In the genomic region with DNA sequence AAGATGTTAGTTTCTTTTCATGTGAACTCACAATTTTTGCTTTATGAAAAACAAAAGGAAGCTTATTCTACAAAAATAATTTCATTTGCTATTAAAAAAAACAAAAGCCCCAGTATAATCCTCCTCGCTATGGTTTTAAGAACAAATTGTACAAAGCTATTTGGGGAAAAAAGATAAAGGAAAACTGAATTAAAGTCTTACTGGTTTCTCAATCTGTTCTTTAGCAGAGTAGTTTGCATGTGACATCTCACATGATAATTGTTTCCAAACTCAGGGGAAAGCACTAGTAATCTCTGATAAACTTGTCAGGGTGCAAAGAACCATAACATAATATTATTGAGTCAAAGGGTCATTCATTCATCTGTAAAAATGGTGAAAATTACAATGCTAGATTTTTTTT, we compare ENCODE assay signal across 17 cellular contexts. TPM values are rescaled to one million over a fixed set of nuclear protein-coding genes. Genes with fewer than 3 reads are reported as not detected.
DNase-seq lines count a peak whose midpoint lies in the region; ATAC-seq, FAIRE-seq and TF ChIP-seq lines count a peak whose summit lies in the region.
"Had no signal": no experiment of that assay in that cellular context is flagged by ENCODE, and none has a peak within 500 bp of the region (broad histone marks: within the 10 kb centered on the region; RNA-seq: fewer than 3 reads in every experiment).

No MANE protein-coding gene starts in this region.

- H3K27me3 ChIP-seq in PC-9 (ENCODE audit: insufficient read depth, low read depth): no peaks in the 10 kb centered on the region
- H3K27me3 ChIP-seq in MM.1S (replicated peaks; ENCODE audit: insufficient read depth, low read length): no peaks in the 10 kb centered on the region
- H3K27me3 ChIP-seq: BLaER1 treated with 17β-estradiol and CSF1 and Interleukin-3, amounts not matched to agents 10 nM and 100 nM had no signal

- no peak overlapping the region for H3K4me3 ChIP-seq in PC-9
- H3K4me3 ChIP-seq in fibroblast of the aortic adventitia (ENCODE audit: low read depth, low read length): no peak overlapping the region
- no peak overlapping the region for H3K4me3 ChIP-seq in retinal pigment epithelial cell (ENCODE audit: low read length)
- no peak overlapping the region for H3K4me3 ChIP-seq in MM.1S (ENCODE audit: low read length)
- H3K4me3 ChIP-seq: BLaER1 treated with 17β-estradiol and CSF1 and Interleukin-3, amounts not matched to agents 10 nM and 100 nM had no signal

- H3K9me2 ChIP-seq in PC-9 (ENCODE audit: insufficient read depth) (no peaks in the 10 kb centered on the region), MM.1S (replicated peaks; ENCODE audit: insufficient read depth, low read length) (no peaks in the 10 kb centered on the region)

- H3K4me3 Mint-ChIP-seq in natural killer cell treated with Interleukin-12 subunit alpha and Interleukin-12 subunit beta and Interleukin-15 and Interleukin-18, amount 100 ng/mL, for 72 hours: no peak overlapping the region
- H3K4me3 Mint-ChIP-seq: IgD-negative memory B cell had no signal

- H3K9ac ChIP-seq in MM.1S (ENCODE audit: low read length): no peak overlapping the region
- H3K9ac ChIP-seq: BLaER1 treated with 17β-estradiol and CSF1 and Interleukin-3, amounts not matched to agents 10 nM and 100 nM had no signal

- H3K4me1 Mint-ChIP-seq in natural killer cell treated with Interleukin-12 subunit alpha and Interleukin-12 subunit beta and Interleukin-15 and Interleukin-18, amount 100 ng/mL, for 72 hours (ENCODE audit: low read depth in 2 of 2): peaks cover 0 to 11% of the 10 kb centered on the region in 2 donors
- H3K4me1 Mint-ChIP-seq: IgD-negative memory B cell had no signal

- no peak overlapping the region for H3K27ac Mint-ChIP-seq in natural killer cell treated with Interleukin-12 subunit alpha and Interleukin-12 subunit beta and Interleukin-15 and Interleukin-18, amount 100 ng/mL, for 72 hours
- H3K27ac Mint-ChIP-seq: IgD-negative memory B cell had no signal

- DNase-seq in HCEC 1CT (peak; percentile 4), PC-9 (no peak), fibroblast of the aortic adventitia (ENCODE audit: low read depth) (peak; percentile 52), retinal pigment epithelial cell (ENCODE audit: low read depth) (peak; percentile 63), D721Med (ENCODE audit: insufficient read length, low spot score) (no peak), MM.1S (no peak)
- DNase-seq in natural killer cell treated with Interleukin-12 subunit alpha and Interleukin-12 subunit beta and Interleukin-15 and Interleukin-18, amount 100 ng/mL, for 72 hours (ENCODE audit: low spot score): no peak
- DNase-seq: DMS153, NCI-H146, NCI-H2107, NCI-H345 had no signal

- H4K20me1 ChIP-seq in PC-9 (ENCODE audit: insufficient read depth) (no peaks in the 10 kb centered on the region), MM.1S (ENCODE audit: insufficient read depth, low read length) (no peaks in the 10 kb centered on the region)
- H4K20me1 ChIP-seq: BLaER1 treated with 17β-estradiol and CSF1 and Interleukin-3, amounts not matched to agents 10 nM and 100 nM had no signal

- H3K27ac ChIP-seq in PC-9: peak overlapping the region; percentile 6; the same call in 1 of the 2 replicates
- H3K27ac ChIP-seq in MM.1S (ENCODE audit: low read length): no peak overlapping the region
- H3K27ac ChIP-seq: BLaER1 treated with 17β-estradiol and CSF1 and Interleukin-3, amounts not matched to agents 10 nM and 100 nM had no signal

- H2AFZ ChIP-seq in PC-9 (no peak overlapping the region), MM.1S (ENCODE audit: low read length) (no peak overlapping the region)

- H3K9me3 ChIP-seq in PC-9 (ENCODE audit: insufficient read depth, low read depth) (no peaks in the 10 kb centered on the region), MM.1S (replicated peaks; ENCODE audit: insufficient read depth, low read length) (no peaks in the 10 kb centered on the region)

- ATAC-seq in natural killer cell treated with Interleukin-12 subunit alpha and Interleukin-12 subunit beta and Interleukin-15 and Interleukin-18, amount 100 ng/mL, for 72 hours: no peak
- no peak for ATAC-seq in HG02885 (IDR thresholded peaks at IDR 0.05; ENCODE audit: poor library complexity, unreplicated experiment)

- POLR2A ChIA-PET in PC-9 (lab: Charles Lee; ENCODE audit: unreplicated experiment): interaction anchor here (0.7 kb wide), 1 partner anchor 10 kb away, joined by 6 read pairs; no protein-coding TSS in a partner anchor

- BruUV-seq in PC-9 (replicated peaks; lab: Mats Ljungman, UMichigan): no TSS peak

- CTCF ChIA-PET in PC-9 (lab: Charles Lee): no interaction called here

- H3K27me3 Mint-ChIP-seq in natural killer cell treated with Interleukin-12 subunit alpha and Interleukin-12 subunit beta and Interleukin-15 and Interleukin-18, amount 100 ng/mL, for 72 hours: no peaks in the 10 kb centered on the region
- H3K27me3 Mint-ChIP-seq: IgD-negative memory B cell had no signal

- no peaks in the 10 kb centered on the region for H3K36me3 Mint-ChIP-seq in natural killer cell treated with Interleukin-12 subunit alpha and Interleukin-12 subunit beta and Interleukin-15 and Interleukin-18, amount 100 ng/mL, for 72 hours
- H3K36me3 Mint-ChIP-seq: IgD-negative memory B cell had no signal

- H3F3A ChIP-seq in PC-9 (ENCODE audit: insufficient read depth, low read depth): peaks cover 6% of the 10 kb centered on the region; the same call in 1 of the 2 replicates
- H3F3A ChIP-seq in MM.1S (ENCODE audit: insufficient read depth, low read length): no peaks in the 10 kb centered on the region

- intact Hi-C loops in PC-9 (cut with micrococcal nuclease; ENCODE audit: unreplicated experiment): no loop called here

- H3K9me3 Mint-ChIP-seq in natural killer cell treated with Interleukin-12 subunit alpha and Interleukin-12 subunit beta and Interleukin-15 and Interleukin-18, amount 100 ng/mL, for 72 hours: peaks cover 4% of the 10 kb centered on the region

- H3K79me2 ChIP-seq in PC-9 (ENCODE audit: low read depth) (no peaks in the 10 kb centered on the region), MM.1S (ENCODE audit: low read length) (no peaks in the 10 kb centered on the region)

- H3K36me3 ChIP-seq in PC-9 (ENCODE audit: low read depth) (no peaks in the 10 kb centered on the region), MM.1S (replicated peaks; ENCODE audit: insufficient read depth, low read length) (no peaks in the 10 kb centered on the region)
- H3K36me3 ChIP-seq: BLaER1 treated with 17β-estradiol and CSF1 and Interleukin-3, amounts not matched to agents 10 nM and 100 nM had no signal

- H3K4me1 ChIP-seq in PC-9 (replicated peaks; ENCODE audit: insufficient read depth) (peaks cover 15% of the 10 kb centered on the region), MM.1S (ENCODE audit: low read length) (no peaks in the 10 kb centered on the region)
- H3K4me1 ChIP-seq: BLaER1 treated with 17β-estradiol and CSF1 and Interleukin-3, amounts not matched to agents 10 nM and 100 nM had no signal

- H3K4me2 ChIP-seq in PC-9: no peak overlapping the region
- no peak overlapping the region for H3K4me2 ChIP-seq in MM.1S (ENCODE audit: low read depth, low read length)
- H3K4me2 ChIP-seq: BLaER1 treated with 17β-estradiol and CSF1 and Interleukin-3, amounts not matched to agents 10 nM and 100 nM had no signal

- TF ChIP-seq CTCF in PC-9 (conservative IDR thresholded peaks at IDR 0.05) (no peak), fibroblast of the aortic adventitia (IDR thresholded peaks at IDR 0.05; ENCODE audit: insufficient read depth, low read length) (no peak), retinal pigment epithelial cell (conservative IDR thresholded peaks at IDR 0.05; ENCODE audit: low read depth, low read length) (no peak), D721Med (IDR thresholded peaks at IDR 0.05; ENCODE audit: insufficient read depth, missing control alignments) (no peak), MM.1S (IDR thresholded peaks at IDR 0.05; ENCODE audit: low read length) (no peak)

- no peak for FAIRE-seq in D721Med (lab: Jason Lieb, UNC)
- FAIRE-seq: H54 had no signal

RNA-seq across cellular contexts. Expression of a gene that starts 2.9 kb away (rescaled TPM):
- total RNA-seq in PC-9 (2021) (not detected in 2 replicates), fibroblast of the aortic adventitia (ENCODE audit: low replicate concordance) (not detected in 2 replicates)
- not detected for total RNA-seq in natural killer cell treated with Interleukin-12 subunit alpha and Interleukin-12 subunit beta and Interleukin-15 and Interleukin-18, amount 100 ng/mL, for 72 hours
- total RNA-seq: HT-29, PC-3 had no signal

Comparison
In these comparisons a context has a peak if more than half of its experiments do, and no peak if none do; other contexts are left out.
1. DNase-seq: peak in HCEC 1CT (single experiment), fibroblast of the aortic adventitia (single experiment) and retinal pigment epithelial cell (single experiment); none in PC-9 (0 of 2), D721Med (single experiment), natural killer cell treated with Interleukin-12 subunit alpha and Interleukin-12 subunit beta and Interleukin-15 and Interleukin-18, amount 100 ng/mL, for 72 hours (single experiment) and MM.1S (single experiment).